ENCODE assay signal across 34 cellular contexts in the genomic region with DNA sequence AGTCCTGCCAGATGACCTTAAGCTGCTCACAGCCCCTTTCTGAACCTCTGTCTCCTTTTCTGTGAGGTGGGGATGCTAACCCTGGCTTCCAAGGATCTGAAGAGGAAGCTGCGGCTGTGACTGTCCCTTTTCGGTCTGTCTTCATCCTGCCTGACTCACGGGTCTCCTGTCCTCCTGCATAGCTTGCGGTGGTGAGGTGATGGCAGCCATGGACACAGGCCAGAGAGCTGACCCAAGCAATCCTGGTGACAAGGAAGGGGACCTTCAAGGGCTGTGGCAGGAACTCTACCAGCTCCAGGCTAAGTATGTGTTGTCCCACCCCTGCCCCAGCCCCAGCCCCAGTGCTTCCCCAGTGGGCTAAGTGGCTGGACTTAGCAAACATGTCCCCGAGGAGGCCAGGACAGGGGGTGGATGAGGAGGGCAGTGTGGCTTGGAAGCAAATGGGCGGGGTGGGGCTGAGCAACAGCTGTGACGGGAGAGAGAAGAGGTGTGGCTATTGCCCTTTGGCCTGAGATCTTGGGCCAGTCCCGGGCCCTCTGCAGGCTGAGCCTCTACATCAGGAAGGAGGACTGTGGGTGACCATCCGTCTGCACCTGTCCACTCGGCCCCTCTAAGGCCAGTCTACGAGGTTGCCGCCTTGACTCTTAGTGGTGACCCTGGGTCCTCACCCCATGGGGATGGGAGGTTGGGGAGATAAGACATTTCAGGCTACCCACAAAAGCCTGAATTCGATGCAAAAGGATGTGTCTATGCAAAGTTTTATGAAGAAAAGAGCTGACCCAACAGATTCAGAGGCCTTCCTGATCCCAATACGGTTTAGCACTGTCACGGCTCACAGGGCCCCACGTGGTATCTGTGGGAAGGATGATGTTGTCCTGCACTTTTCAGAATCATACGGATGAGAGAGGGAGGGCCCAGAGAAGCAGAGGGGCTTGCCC. TPM values are rescaled to one million over a fixed set of nuclear protein-coding genes. Genes with fewer than 3 reads are reported as not detected.
DNase-seq lines count a peak whose midpoint lies in the region; ATAC-seq, FAIRE-seq and TF ChIP-seq lines count a peak whose summit lies in the region.
"Had no signal": no experiment of that assay in that cellular context is flagged by ENCODE, and none has a peak within 500 bp of the region (broad histone marks: within the 10 kb centered on the region; RNA-seq: fewer than 3 reads in every experiment).

No MANE protein-coding gene starts in this region.

- no peak for TF ChIP-seq CTCF in A549 (IDR thresholded peaks at IDR 0.05)

- no peak overlapping the region for H3K27ac ChIP-seq in A549
- H3K27ac ChIP-seq: SJSA1, skin epidermis, thyroid gland had no signal

- TF ChIP-seq RAD21 in A549 (conservative IDR thresholded peaks at IDR 0.05 in 1 of 2, IDR thresholded peaks at IDR 0.05 in 1 of 2): no peak

- H3K4me2 ChIP-seq in A549: no peak overlapping the region

- H3K36me3 Mint-ChIP-seq in activated CD4-positive, alpha-beta T cell treated with anti-CD3 and anti-CD28 coated beads, Interleukin-2, amount 10 ng/mL, durations not matched to agents 24 days and 14 days (ENCODE audit: low read depth): no peaks in the 10 kb centered on the region
- H3K36me3 Mint-ChIP-seq: natural killer cell, T-cell had no signal

- no peak for DNase-seq in activated CD4-positive, alpha-beta T cell treated with anti-CD3 and anti-CD28 coated beads, Interleukin-2, amount 10 ng/mL, durations not matched to agents 24 days and 14 days
- DNase-seq in activated CD4-positive, alpha-beta T cell treated with anti-CD3 and anti-CD28 coated beads for 4 hours: no peak
- no peak for DNase-seq in A549 (ENCODE audit: low read depth in 1 of 2, low spot score in 1 of 2)
- DNase-seq in RCC 7860 (ENCODE audit: low spot score): peak; percentile 6
- DNase-seq in myocyte (ENCODE audit: low read depth): peak; percentile 82
- no peak for DNase-seq in epidermal melanocyte (ENCODE audit: insufficient read length, low spot score)
- DNase-seq in head of caudate nucleus: no peak
- DNase-seq: activated CD4-positive, alpha-beta T cell treated with anti-CD3 and anti-CD28 coated beads, Interleukin-2, amount 50 U/mL, for 48 hours; AML-193; CD4-positive, alpha-beta T cell; central memory CD4-positive, alpha-beta T cell; DND-41; endodermal cell; GF-D8; heart left ventricle; midbrain; natural killer cell; NCI-H2107; NCI-H82; RPMI8226; stimulated activated naive CD4-positive, alpha-beta T cell treated with Interleukin-2 at 50 U/mL for 16 hours; T-cell; thyroid gland had no signal

- ATAC-seq in A549: no peak
- no peak for ATAC-seq in GM19455 (IDR thresholded peaks at IDR 0.05; ENCODE audit: unreplicated experiment)
- ATAC-seq: esophagus mucosa, natural killer cell, T-cell had no signal

- no peak for TF ChIP-seq POLR2A in A549 (IDR thresholded peaks at IDR 0.05; ENCODE audit: low read length)

- H3K4me3 ChIP-seq in A549: no peak overlapping the region
- H3K4me3 ChIP-seq: heart left ventricle, SJSA1, skin epidermis, thyroid gland had no signal

- CTCF ChIA-PET in A549 (lab: Yijun Ruan, JAX): interaction anchor here (0.6 to 12.5 kb wide), 8 partner anchors 14 to 1348 kb away, joined by 3 to 400 read pairs (median 5); no protein-coding TSS in a partner anchor

- no peak overlapping the region for H3K4me3 Mint-ChIP-seq in activated CD4-positive, alpha-beta T cell treated with anti-CD3 and anti-CD28 coated beads, Interleukin-2, amount 10 ng/mL, durations not matched to agents 24 days and 14 days
- H3K4me3 Mint-ChIP-seq: CD4-positive, alpha-beta T cell; endodermal cell; natural killer cell; T-cell had no signal

- no peak for FAIRE-seq in A549 (lab: Jason Lieb, UNC)
- FAIRE-seq in RCC 7860 (lab: Jason Lieb, UNC): no peak
- FAIRE-seq: A204.1, D721Med, keratinocyte had no signal

- H3K4me1 Mint-ChIP-seq in activated CD4-positive, alpha-beta T cell treated with anti-CD3 and anti-CD28 coated beads, Interleukin-2, amount 10 ng/mL, durations not matched to agents 24 days and 14 days: peaks cover 48% of the 10 kb centered on the region

- intact Hi-C loops in activated CD4-positive, alpha-beta T cell treated with anti-CD3 and anti-CD28 coated beads, Interleukin-2, amount 10 ng/mL, durations not matched to agents 24 days and 14 days (cut with micrococcal nuclease): no loop called here
- intact Hi-C loops in head of caudate nucleus (cut with DNase I): no loop called here

- 75% methylated on average over 12 of the region's 17 CpGs for WGBS in A549 (ENCODE audit: missing lambda C conversion rate)

- POLR2A ChIA-PET in A549 (lab: Yijun Ruan, JAX): no interaction called here

- no peak for TF ChIP-seq EP300 in A549 (IDR thresholded peaks at IDR 0.05)

- no peaks in the 10 kb centered on the region for H3K9me3 Mint-ChIP-seq in activated CD4-positive, alpha-beta T cell treated with anti-CD3 and anti-CD28 coated beads, Interleukin-2, amount 10 ng/mL, durations not matched to agents 24 days and 14 days
- H3K9me3 Mint-ChIP-seq: CD4-positive, alpha-beta T cell; endodermal cell; natural killer cell; T-cell had no signal

- no peaks in the 10 kb centered on the region for H3K27me3 Mint-ChIP-seq in activated CD4-positive, alpha-beta T cell treated with anti-CD3 and anti-CD28 coated beads, Interleukin-2, amount 10 ng/mL, durations not matched to agents 24 days and 14 days

- H3K27ac Mint-ChIP-seq in activated CD4-positive, alpha-beta T cell treated with anti-CD3 and anti-CD28 coated beads, Interleukin-2, amount 10 ng/mL, durations not matched to agents 24 days and 14 days: peak overlapping the region; percentile 58
- H3K27ac Mint-ChIP-seq: CD4-positive, alpha-beta T cell; endodermal cell; natural killer cell; T-cell had no signal

- H3K4me1 ChIP-seq in A549: peaks cover 12% of the 10 kb centered on the region; the same call in 2 of the 3 replicates

- H3K9me3 ChIP-seq in A549: no peaks in the 10 kb centered on the region
- H3K9me3 ChIP-seq: heart left ventricle, SJSA1, thyroid gland had no signal

TF ChIP-seq in A549, 52 proteins besides CTCF, POLR2A, EP300 and RAD21:
- TF ChIP-seq, protein P1, sequence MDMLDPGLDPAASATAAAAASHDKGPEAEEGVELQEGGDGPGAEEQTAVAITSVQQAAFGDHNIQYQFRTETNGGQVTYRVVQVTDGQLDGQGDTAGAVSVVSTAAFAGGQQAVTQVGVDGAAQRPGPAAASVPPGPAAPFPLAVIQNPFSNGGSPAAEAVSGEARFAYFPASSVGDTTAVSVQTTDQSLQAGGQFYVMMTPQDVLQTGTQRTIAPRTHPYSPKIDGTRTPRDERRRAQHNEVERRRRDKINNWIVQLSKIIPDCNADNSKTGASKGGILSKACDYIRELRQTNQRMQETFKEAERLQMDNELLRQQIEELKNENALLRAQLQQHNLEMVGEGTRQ (IDR thresholded peaks at IDR 0.05): no peak
- peak; percentile 72 for TF ChIP-seq MAFK (IDR thresholded peaks at IDR 0.05; ENCODE audit: partially characterized antibody)

RNA-seq across cellular contexts. Expression of gene CCDC197, which starts 1.1 kb away (rescaled TPM):
- total RNA-seq in activated CD4-positive, alpha-beta T cell treated with anti-CD3 and anti-CD28 coated beads, Interleukin-2, amount 10 ng/mL, durations not matched to agents 24 days and 14 days: not detected in 2 replicates
- not detected in 2 replicates for polyA plus RNA-seq in A549 (2011; rRNA removed)
- polyA plus RNA-seq in A549 (2012; cell fraction: cytosol; rRNA removed): not detected in 2 replicates
- 0.04 TPM in 1 of 2 replicates, not detected in the other for polyA plus RNA-seq in A549 (2012; cell fraction: nucleus; rRNA removed)
- not detected in 3 replicates for polyA plus RNA-seq in A549 (2017; fragmentation: RNase III; extraction: RNeasy Plus Mini Kit Qiagen cat#74134 plus additional on column Dnase treatment)
- not detected in 2 replicates for polyA minus RNA-seq in A549 (2011; rRNA and poly(A)+ RNA removed)
- total RNA-seq in myocyte: not detected in 2 replicates
- polyA plus RNA-seq in myocyte (2012): not detected
- total RNA-seq: CD4-positive, alpha-beta T cell; endodermal cell; esophagus mucosa; fibroblast of villous mesenchyme; LHCN-M2; lower leg skin; natural killer cell; omental fat pad; SJSA1; T-cell; thyroid gland had no signal
- polyA plus RNA-seq: keratinocyte had no signal

RNA-seq across cellular contexts. Expression of gene ASB2, which starts 21.8 kb away (rescaled TPM):
- total RNA-seq in activated CD4-positive, alpha-beta T cell treated with anti-CD3 and anti-CD28 coated beads, Interleukin-2, amount 10 ng/mL, durations not matched to agents 24 days and 14 days: 21.1 and 21.6 TPM in 2 replicates
- polyA plus RNA-seq in A549 (2011; rRNA removed) (0.03 and 0.07 TPM in 2 replicates), A549 (2017; fragmentation: RNase III; extraction: RNeasy Plus Mini Kit Qiagen cat#74134 plus additional on column Dnase treatment) (0.07 to 0.16 TPM (median 0.10 TPM) in 3 replicates)
- 0.15 and 0.23 TPM in 2 replicates for polyA plus RNA-seq in A549 (2012; cell fraction: cytosol; rRNA removed)
- 0.11 and 0.52 TPM in 2 replicates for polyA plus RNA-seq in A549 (2012; cell fraction: nucleus; rRNA removed)
- polyA minus RNA-seq in A549 (2011; rRNA and poly(A)+ RNA removed): not detected in 2 replicates
- 0.73 and 8.9 TPM in 2 replicates for total RNA-seq in myocyte
- 1.5 TPM for polyA plus RNA-seq in myocyte (2012)

RNA-seq across cellular contexts. Expression of gene OTUB2, which starts 27.9 kb away (rescaled TPM):
- total RNA-seq in activated CD4-positive, alpha-beta T cell treated with anti-CD3 and anti-CD28 coated beads, Interleukin-2, amount 10 ng/mL, durations not matched to agents 24 days and 14 days: 1.3 and 1.7 TPM in 2 replicates
- polyA plus RNA-seq in A549 (2011; rRNA removed) (1.2 and 1.7 TPM in 2 replicates), A549 (2017; fragmentation: RNase III; extraction: RNeasy Plus Mini Kit Qiagen cat#74134 plus additional on column Dnase treatment) (2.2 to 2.5 TPM (median 2.4 TPM) in 3 replicates)
- polyA plus RNA-seq in A549 (2012; cell fraction: cytosol; rRNA removed): 0.74 and 0.96 TPM in 2 replicates
- polyA plus RNA-seq in A549 (2012; cell fraction: nucleus; rRNA removed): 0.76 and 0.77 TPM in 2 replicates
- polyA minus RNA-seq in A549 (2011; rRNA and poly(A)+ RNA removed): 2.6 and 3.3 TPM in 2 replicates
- 0.48 and 1.1 TPM in 2 replicates for total RNA-seq in myocyte
- 1.7 TPM for polyA plus RNA-seq in myocyte (2012)
- total RNA-seq: CD4-positive, alpha-beta T cell had no signal

Comparison
In these comparisons a context has a peak if more than half of its experiments do, and no peak if none do; other contexts are left out.
1. DNase-seq: peak in RCC 7860 (single experiment) and myocyte (single experiment); none in activated CD4-positive, alpha-beta T cell treated with anti-CD3 and anti-CD28 coated beads, Interleukin-2, amount 10 ng/mL, durations not matched to agents 24 days and 14 days (single experiment), activated CD4-positive, alpha-beta T cell treated with anti-CD3 and anti-CD28 coated beads for 4 hours (0 of 2), A549 (0 of 2), epidermal melanocyte (single experiment) and head of caudate nucleus (0 of 42).